31 cellular contexts compared by ENCODE assay signal in genomic region chr11:35635933-35636332, GRCh38.
"Had no signal": no experiment of that assay in that cellular context is flagged by ENCODE, and none has a peak within 500 bp of the region (broad histone marks: within the 10 kb centered on the region; RNA-seq: fewer than 3 reads in every experiment).

No MANE protein-coding gene starts in this region.

- H3K27ac ChIP-seq: adrenal gland, ascending aorta, body of pancreas, brain microvascular endothelial cell, breast epithelium, cardiac muscle cell had no signal

- H3K4me1 ChIP-seq: adrenal gland, ascending aorta, body of pancreas, breast epithelium had no signal

- DNase-seq: activated effector memory CD4-positive, alpha-beta T cell treated with anti-CD3 and anti-CD28 coated beads, Interleukin-2, amount 50 U/mL, for 16 hours; activated effector memory CD4-positive, alpha-beta T cell treated with Interleukin-2 at 50 U/mL for 16 hours; activated gamma-delta T cell; activated gamma-delta T cell treated with Interleukin-2 at 50 U/mL for 16 hours; activated naive CD4-positive, alpha-beta T cell; activated naive CD4-positive, alpha-beta T cell treated with anti-CD3 and anti-CD28 coated beads for 36 hours; activated naive CD4-positive, alpha-beta T cell treated with anti-CD3 and anti-CD28 coated beads, Interleukin-2, amount 10 ng/mL, durations not matched to agents 7 days and 5 days; activated naive CD4-positive, alpha-beta T cell treated with anti-CD3 and anti-CD28 coated beads, Interleukin-2, amount 50 U/mL, for 16 hours; activated naive CD4-positive, alpha-beta T cell treated with Interleukin-2 at 50 U/mL for 16 hours; activated naive CD8-positive, alpha-beta T cell treated with anti-CD3 and anti-CD28 coated beads for 36 hours; activated naive CD8-positive, alpha-beta T cell treated with anti-CD3 and anti-CD28 coated beads, Interleukin-2, amount 10 ng/mL, durations not matched to agents 7 days and 5 days; activated naive CD8-positive, alpha-beta T cell treated with anti-CD3 and anti-CD28 coated beads, Interleukin-2, amount 50 U/mL, for 24 hours; activated T-cell treated with anti-CD3 and anti-CD28 coated beads, Interleukin-2, amount 50 U/mL, for 24 hours; activated T-cell treated with anti-CD3 and anti-CD28 coated beads, Interleukin-2, amount 50 U/mL, for 4 hours; activated T-cell treated with anti-CD3 and anti-CD28 coated beads, Interleukin-2, amount 50 U/mL, for 48 hours; activated T-cell treated with anti-CD3 and anti-CD28 coated beads, Interleukin-2, amount 50 U/mL, for 72 hours; adrenal gland; amniotic stem cell; amygdala; anterior cingulate cortex; aorta; body of pancreas; brain microvascular endothelial cell; caudate nucleus; central memory CD4-positive, alpha-beta T cell; cerebellar nuclear complex had no signal

- H3K36me3 ChIP-seq: adrenal gland, ascending aorta, brain microvascular endothelial cell, breast epithelium, cardiac muscle cell had no signal

- H3K4me3 ChIP-seq: adrenal gland, ascending aorta, body of pancreas, breast epithelium, cardiac muscle cell had no signal

- H3K27me3 ChIP-seq: ascending aorta, body of pancreas, brain microvascular endothelial cell, breast epithelium had no signal

- ATAC-seq: activated naive CD4-positive, alpha-beta T cell treated with anti-CD3 and anti-CD28 coated beads, Interleukin-2, amount 50 U/mL, for 72 hours; activated naive CD8-positive, alpha-beta T cell treated with anti-CD3 and anti-CD28 coated beads, Interleukin-2, amount 50 U/mL, for 24 hours; activated T-cell treated with anti-CD3 and anti-CD28 coated beads, Interleukin-2, amount 50 U/mL, for 4 hours; activated T-cell treated with anti-CD3 and anti-CD28 coated beads, Interleukin-2, amount 50 U/mL, for 72 hours; activated T-helper 17 cell treated with anti-CD3 and anti-CD28 coated beads, Interleukin-2, amount 50 U/mL, for 72 hours; body of pancreas had no signal

- H3K9me3 ChIP-seq: adrenal gland, ascending aorta, body of pancreas, breast epithelium had no signal
